16 cellular contexts compared by ENCODE assay signal in genomic region chr3:119918992-119919933, GRCh38.
A peak's percentile ranks its signal among the peaks of the same experiment; 100 is the strongest.
DNase-seq lines count a peak whose midpoint lies in the region; ATAC-seq, FAIRE-seq and TF ChIP-seq lines count a peak whose summit lies in the region.
"Had no signal": no experiment of that assay in that cellular context is flagged by ENCODE, and none has a peak within 500 bp of the region (broad histone marks: within the 10 kb centered on the region; RNA-seq: fewer than 3 reads in every experiment).

No MANE protein-coding gene starts in this region.

- no peak overlapping the region for H2BK20ac ChIP-seq in H9 (ENCODE audit: low read depth, low read length, poor library complexity, severe bottlenecking)

- no peak overlapping the region for H3K14ac ChIP-seq in H9 (ENCODE audit: insufficient read depth, low read length)

- ATAC-seq in HepG2 (no peak), HG03097 (IDR thresholded peaks at IDR 0.05; ENCODE audit: low FRiP score, unreplicated experiment) (no peak), GM19452 (IDR thresholded peaks at IDR 0.05; ENCODE audit: unreplicated experiment) (no peak)

- no peaks in the 10 kb centered on the region for H3K4me1 ChIP-seq in H9 (ENCODE audit: insufficient read depth, low read length)
- no peaks in the 10 kb centered on the region for H3K4me1 ChIP-seq in HepG2 (ENCODE audit: insufficient read depth, low read length)
- H3K4me1 ChIP-seq: breast epithelium had no signal

- CTCF ChIA-PET in HepG2 (lab: Yijun Ruan, JAX; ENCODE audit: low intra/inter-chr PET ratio, low total read pairs): no interaction called here

- H3K23ac ChIP-seq in H9 (ENCODE audit: insufficient read length, low read depth, low read length): no peak overlapping the region

- H3K4ac ChIP-seq in H9 (ENCODE audit: low read depth, low read length): no peak overlapping the region

- peaks cover 2% of the 10 kb centered on the region for H3K79me1 ChIP-seq in H9 (ENCODE audit: insufficient read depth, low read depth, low read length, poor library complexity, severe bottlenecking)

- H2BK12ac ChIP-seq in H9 (ENCODE audit: insufficient read length, low read depth, low read length): no peak overlapping the region

- H3K27me3 ChIP-seq in H9 (ENCODE audit: insufficient read depth, low read length) (no peaks in the 10 kb centered on the region), brain microvascular endothelial cell (replicated peaks) (no peaks in the 10 kb centered on the region), HepG2 (ENCODE audit: control insufficient read depth in 1 of 2, insufficient read depth in 2 of 2, low read length in 2 of 2) (no peaks in the 10 kb centered on the region)
- H3K27me3 ChIP-seq: BE2C, breast epithelium, ovary had no signal

- no peak overlapping the region for H3T11ph ChIP-seq in H9 (ENCODE audit: low read length)

- DNase-seq in D341Med (ENCODE audit: low spot score) (peak; percentile 21), H9 (no peak), brain microvascular endothelial cell (no peak), HepG2 (ENCODE audit: low spot score) (no peak), DMS114 treated with DMSO at 0.1 percent for 48 hours (lab: John Stamatoyannopoulos, UW; ENCODE audit: unreplicated experiment) (no peak), UCSD-AML1 (lab: John Stamatoyannopoulos, UW; ENCODE audit: unreplicated experiment) (no peak)
- DNase-seq: BE2C, NCI-H1417 treated with DMSO at 0.1 percent for 48 hours, NCI-H2171 treated with DMSO at 0.1 percent for 48 hours, NCI-H774, ovary, RPMI8226 had no signal

- no peak overlapping the region for H3K27ac Mint-ChIP-seq in H9
- H3K27ac Mint-ChIP-seq: activated naive CD4-positive, alpha-beta T cell treated with anti-CD3 and anti-CD28 coated beads, Interleukin-2, amount 50 U/mL, for 72 hours had no signal

- no peak for FAIRE-seq in HepG2 (lab: Jason Lieb, UNC)

- no peak for TF ChIP-seq RAD21 in HepG2 (CRISPR knock-in tag; IDR thresholded peaks at IDR 0.05)

- H3K36me3 ChIP-seq in brain microvascular endothelial cell (replicated peaks) (no peaks in the 10 kb centered on the region), HepG2 (replicated peaks in 1 of 2; ENCODE audit: control insufficient read depth in 1 of 2, insufficient read depth in 2 of 2, low read length in 2 of 2) (peaks cover 0 to 21% of the 10 kb centered on the region in 2 experiments; a peak in 3 of 5 replicates)
- H3K36me3 ChIP-seq: BE2C, breast epithelium, ovary had no signal

- no peak overlapping the region for H2BK5ac ChIP-seq in H9 (ENCODE audit: insufficient read length, low read length)

- BruUV-seq in HepG2 (replicated peaks; lab: Mats Ljungman, UMichigan): no TSS peak

- no peak overlapping the region for H3K27ac ChIP-seq in H9 (ENCODE audit: insufficient read length, low read depth, low read length)
- no peak overlapping the region for H3K27ac ChIP-seq in brain microvascular endothelial cell
- H3K27ac ChIP-seq in HepG2 (ENCODE audit: extremely low read length, insufficient read depth, low read length): no peak overlapping the region
- H3K27ac ChIP-seq: breast epithelium, ovary had no signal

- no peak overlapping the region for H3K9ac ChIP-seq in H9 (ENCODE audit: extremely low read depth, insufficient read length, low read length)
- H3K9ac ChIP-seq in HepG2 (ENCODE audit: insufficient read depth, low read depth, low read length): no peak overlapping the region

- H3K56ac ChIP-seq in H9 (ENCODE audit: insufficient read length, low read depth, low read length): no peak overlapping the region

- H2AFZ ChIP-seq in H9 (ENCODE audit: low read length) (no peak overlapping the region), HepG2 (ENCODE audit: low read length) (no peak overlapping the region)

- POLR2A ChIA-PET in HepG2 (lab: Yijun Ruan, JAX): no interaction called here

- WGBS in H9 (ENCODE audit: extremely low coverage, insufficient read length, low lambda C conversion rate): no CpG with 5 or more reads among the region's 6 CpGs
- WGBS in HepG2 (ENCODE audit: low lambda C conversion rate): 95% methylated on average over 6 of the region's 6 CpGs

- TF ChIP-seq POLR2A in HepG2 (IDR thresholded peaks at IDR 0.05; ENCODE audit: insufficient read depth in 1 of 2, low read depth in 2 of 2, low read length in 2 of 2): no peak

- H3K4me1 Mint-ChIP-seq in H9: peaks cover 8% of the 10 kb centered on the region in 2 experiments

- no peak overlapping the region for H2BK15ac ChIP-seq in H9 (ENCODE audit: low read depth, low read length)

- H3K4me3 ChIP-seq in brain microvascular endothelial cell (ENCODE audit: low read depth, low read length) (no peak overlapping the region), HepG2 (replicated peaks in 1 of 3; ENCODE audit: insufficient read depth in 1 of 3, low read depth in 2 of 3, low read length in 3 of 3) (no peak overlapping the region)
- H3K4me3 ChIP-seq: breast epithelium, ovary had no signal

- no peak overlapping the region for H4K5ac ChIP-seq in H9 (ENCODE audit: insufficient read length, low read depth, low read length)

- no peaks in the 10 kb centered on the region for H3K9me3 ChIP-seq in H9 (ENCODE audit: control insufficient read depth, low read depth, low read length)
- H3K9me3 ChIP-seq in HepG2 (ENCODE audit: low read length): no peaks in the 10 kb centered on the region
- H3K9me3 ChIP-seq: BE2C, breast epithelium, ovary had no signal

- H3K18ac ChIP-seq in H9 (ENCODE audit: insufficient read length, low read depth, low read length): no peak overlapping the region

- H2AK5ac ChIP-seq in H9 (ENCODE audit: insufficient read length, low read length): no peak overlapping the region

- H3K9me3 Mint-ChIP-seq in H9: peaks cover 13 to 20% of the 10 kb centered on the region in 2 experiments; a peak in 4 of 5 replicates
- H3K9me3 Mint-ChIP-seq: activated naive CD4-positive, alpha-beta T cell treated with anti-CD3 and anti-CD28 coated beads, Interleukin-2, amount 50 U/mL, for 72 hours had no signal

- H4K8ac ChIP-seq in H9 (replicated peaks; ENCODE audit: insufficient read length, low read depth, low read length): no peak overlapping the region

- intact Hi-C loops in HepG2 (cut with micrococcal nuclease; ENCODE audit: unreplicated experiment): no loop called here

- H3K4me2 ChIP-seq in H9 (ENCODE audit: insufficient read depth, insufficient read length, low read length): no peak overlapping the region
- no peak overlapping the region for H3K4me2 ChIP-seq in HepG2 (ENCODE audit: low read depth, low read length)

- H3K23me2 ChIP-seq in H9 (ENCODE audit: insufficient read length, low read depth, low read length, poor library complexity, severe bottlenecking): no peaks in the 10 kb centered on the region

- TF ChIP-seq EP300 in HepG2 (IDR thresholded peaks at IDR 0.05; ENCODE audit: low read depth in 2 of 2, low read length in 2 of 2) (no peak), HepG2 (CRISPR knock-in tag; IDR thresholded peaks at IDR 0.05; ENCODE audit: borderline replicate concordance) (no peak)

- peaks cover 20 to 26% (median 21%) of the 10 kb centered on the region in 3 experiments for H3K36me3 Mint-ChIP-seq in H9 (ENCODE audit: insufficient read depth in 1 of 3, low read depth in 3 of 3)

- no peak overlapping the region for H3K4me3 Mint-ChIP-seq in H9

- in situ Hi-C loops in brain microvascular endothelial cell (cut with HindIII; ENCODE audit: low pct_ligation_motif_present, low sequenced_read_pairs): no loop called here
- in situ Hi-C loops in HepG2 (cut with HindIII; ENCODE audit: extremely low pct_ligation_motif_present, low pct_unique_long_range_greater_than_20kb): no loop called here

- no peaks in the 10 kb centered on the region for H3K79me2 ChIP-seq in H9 (ENCODE audit: insufficient read depth, low read length)
- no peaks in the 10 kb centered on the region for H3K79me2 ChIP-seq in HepG2 (ENCODE audit: insufficient read depth, low read length)

- H3K27me3 Mint-ChIP-seq in H9 (ENCODE audit: low read depth): no peaks in the 10 kb centered on the region

- no peak overlapping the region for H2BK120ac ChIP-seq in H9 (ENCODE audit: low read depth, low read length, poor library complexity, severe bottlenecking)

- H4K91ac ChIP-seq in H9 (ENCODE audit: insufficient read length, low read depth, low read length): no peak overlapping the region

- peak; percentile 32; the same call in 2 of the 3 replicates for TF ChIP-seq CTCF in H9 (conservative IDR thresholded peaks at IDR 0.05)
- TF ChIP-seq CTCF in brain microvascular endothelial cell (IDR thresholded peaks at IDR 0.05; ENCODE audit: low read depth, low read length, missing control alignments): peak; percentile 24
- TF ChIP-seq CTCF in HepG2 (CRISPR knock-in tag; IDR thresholded peaks at IDR 0.05): no peak

- no peaks in the 10 kb centered on the region for H4K20me1 ChIP-seq in H9 (ENCODE audit: control insufficient read depth, insufficient read depth, insufficient read length)
- H4K20me1 ChIP-seq in HepG2 (ENCODE audit: insufficient read depth, low read length): no peaks in the 10 kb centered on the region

TF ChIP-seq in HepG2, 621 proteins besides CTCF, POLR2A, EP300 and RAD21 (continues in another document):
- TF ChIP-seq NFIC (IDR thresholded peaks at IDR 0.05; ENCODE audit: low read length) (no peak), HMGA1 (CRISPR knock-in tag; conservative IDR thresholded peaks at IDR 0.05) (no peak), ZNF362 (CRISPR knock-in tag; IDR thresholded peaks at IDR 0.05; ENCODE audit: borderline replicate concordance) (peak; percentile 40; the same call in 1 of the 2 replicates), ATF4 (CRISPR knock-in tag; IDR thresholded peaks at IDR 0.05) (no peak), CENPX (CRISPR knock-in tag; IDR thresholded peaks at IDR 0.05) (no peak), ZNF547 (CRISPR knock-in tag; IDR thresholded peaks at IDR 0.05) (no peak), MTF2 (CRISPR knock-in tag; IDR thresholded peaks at IDR 0.05; ENCODE audit: borderline replicate concordance) (no peak)
